ENCODE assay signal across 1 cellular context in the genomic region with DNA sequence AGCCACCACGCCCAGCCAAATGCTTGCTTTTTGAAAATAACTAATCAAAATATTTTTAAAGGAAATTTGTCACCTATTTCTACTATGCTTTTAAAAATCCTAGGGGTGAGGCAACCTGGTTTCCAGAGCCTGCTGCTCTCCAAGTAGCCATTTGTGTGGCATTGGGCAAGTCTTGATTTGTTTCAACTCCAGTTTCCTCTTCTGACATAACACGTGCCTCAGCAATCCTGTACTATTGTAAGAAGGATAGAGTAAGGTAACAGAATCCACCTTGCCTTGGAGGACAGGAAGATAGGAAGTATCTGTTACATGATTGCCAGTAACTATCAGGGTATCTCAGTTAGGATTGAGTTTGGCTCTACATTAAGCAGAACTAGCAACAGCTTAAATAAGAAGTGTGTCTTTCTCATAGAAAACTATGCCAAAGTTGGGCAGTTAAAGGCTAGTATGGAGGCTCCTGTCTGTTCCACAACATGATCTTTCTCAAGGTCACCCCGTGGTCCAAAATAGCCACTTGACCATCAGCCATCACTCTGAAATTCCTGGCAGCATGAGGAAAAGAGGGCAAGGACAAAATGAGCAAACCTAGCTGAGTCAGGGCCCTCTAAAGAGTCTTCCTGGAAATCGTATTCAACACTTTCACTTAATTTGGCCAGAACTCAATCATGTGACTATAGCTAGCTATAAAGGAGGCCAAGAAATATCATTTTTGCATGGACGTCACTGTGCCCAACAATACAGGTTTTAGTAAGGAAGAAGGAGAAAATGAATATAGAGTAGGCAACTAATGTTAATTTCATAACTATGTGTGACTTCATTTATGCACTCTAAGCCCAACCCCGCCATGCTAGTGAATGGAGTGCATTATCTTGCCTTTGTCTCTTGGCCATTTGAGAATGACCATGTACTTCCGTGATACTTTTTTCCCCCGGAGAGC.
TF ChIP-seq lines count a peak whose summit lies in the region.

No MANE protein-coding gene starts in this region.

TF ChIP-seq in K562, 482 proteins besides CTCF, POLR2A, EP300 and RAD21:
- TF ChIP-seq TFE3 (CRISPR knock-in tag; IDR thresholded peaks at IDR 0.05): peak; percentile 40
- no peak for TF ChIP-seq ZNF695 (CRISPR knock-in tag; IDR thresholded peaks at IDR 0.05)
- TF ChIP-seq MEIS2 (IDR thresholded peaks at IDR 0.05; ENCODE audit: partially characterized antibody): no peak
- TF ChIP-seq RBM34 (IDR thresholded peaks at IDR 0.05; ENCODE audit: borderline replicate concordance, insufficient read depth, low read length): no peak
TF ChIP-seq in K562: peak in this region for 1.
